ENCODE assay signal across 8 cellular contexts in genomic region chr20:17969276-17969883, GRCh38. TPM values are rescaled to one million over a fixed set of nuclear protein-coding genes. Genes with fewer than 3 reads are reported as not detected.
DNase-seq lines count a peak whose midpoint lies in the region; ATAC-seq and TF ChIP-seq lines count a peak whose summit lies in the region.

No MANE protein-coding gene starts in this region.

- H3K9me3 Mint-ChIP-seq in WTC11 (no peaks in the 10 kb centered on the region), natural killer cell (no peaks in the 10 kb centered on the region)

- H3K4me1 Mint-ChIP-seq in WTC11 = peaks cover 54% of the 10 kb centered on the region
- peaks cover 75 to 83% of the 10 kb centered on the region in 2 donors for H3K4me1 Mint-ChIP-seq in natural killer cell

- intact Hi-C loops in natural killer cell (cut with micrococcal nuclease) = loop anchor here (2.0 to 10.0 kb wide), 7 partner anchors 31 to 1235 kb away; partner anchors contain the start of genes KAT14, PET117, RRBP1 and SEC23B

- H3K27ac Mint-ChIP-seq in WTC11 (peak overlapping the region; percentile 99), natural killer cell (peak overlapping the region; percentile 95 to 98)

- CTCF ChIA-PET in WTC11 (lab: Charles Lee) = no interaction called here

- TF ChIP-seq CTCF in WTC11 (IDR thresholded peaks at IDR 0.05) (no peak), natural killer cell (IDR thresholded peaks at IDR 0.05) (no peak), GM10266 (IDR thresholded peaks at IDR 0.05; ENCODE audit: control insufficient read depth, insufficient read depth, low read depth, missing control alignments) (no peak)

- POLR2A ChIA-PET in WTC11 (lab: Charles Lee) = interaction anchor here (1.3 to 2.2 kb wide), 3 partner anchors 13 to 399 kb away, joined by 3 to 6 read pairs (median 5); partner anchors contain the start of gene DSTN

- H3K4me3 Mint-ChIP-seq in WTC11 (peak overlapping the region; percentile 82), natural killer cell (peak overlapping the region; percentile 98)

- peak; percentile 13 for DNase-seq in DMS153 treated with DMSO at 0.1 percent for 48 hours (lab: John Stamatoyannopoulos, UW; ENCODE audit: unreplicated experiment)
- DNase-seq in DMS153 (lab: John Stamatoyannopoulos, UW) = no peak
- peak; percentile 89 for DNase-seq in KG1 (lab: John Stamatoyannopoulos, UW)
- DNase-seq in WTC11 (ENCODE audit: low spot score) = no peak
- no peak for DNase-seq in natural killer cell
- DNase-seq in GM10266 (ENCODE audit: extremely low spot score) = no peak

- peak; percentile 14 for ATAC-seq in GM21737 (IDR thresholded peaks at IDR 0.05; ENCODE audit: unreplicated experiment)
- peak; percentile 3 for ATAC-seq in WTC11
- ATAC-seq in esophagus mucosa = peak; percentile 21
- peak; percentile 3 to 30 (median 3) for ATAC-seq in natural killer cell

- no peaks in the 10 kb centered on the region for H3K27me3 Mint-ChIP-seq in WTC11 (ENCODE audit: low read depth)
- H3K27me3 Mint-ChIP-seq in natural killer cell (ENCODE audit: low read depth in 2 of 2) = no peaks in the 10 kb centered on the region

- H3K36me3 Mint-ChIP-seq in WTC11 (peaks cover 51% of the 10 kb centered on the region), natural killer cell (no peaks in the 10 kb centered on the region)

TF ChIP-seq in WTC11, 78 proteins besides CTCF, POLR2A, EP300 and RAD21:
- peak; percentile 57; the same call in 1 of the 2 replicates for TF ChIP-seq NFE2L1 (CRISPR knock-in tag; IDR thresholded peaks at IDR 0.05)
- TF ChIP-seq, protein P1, sequence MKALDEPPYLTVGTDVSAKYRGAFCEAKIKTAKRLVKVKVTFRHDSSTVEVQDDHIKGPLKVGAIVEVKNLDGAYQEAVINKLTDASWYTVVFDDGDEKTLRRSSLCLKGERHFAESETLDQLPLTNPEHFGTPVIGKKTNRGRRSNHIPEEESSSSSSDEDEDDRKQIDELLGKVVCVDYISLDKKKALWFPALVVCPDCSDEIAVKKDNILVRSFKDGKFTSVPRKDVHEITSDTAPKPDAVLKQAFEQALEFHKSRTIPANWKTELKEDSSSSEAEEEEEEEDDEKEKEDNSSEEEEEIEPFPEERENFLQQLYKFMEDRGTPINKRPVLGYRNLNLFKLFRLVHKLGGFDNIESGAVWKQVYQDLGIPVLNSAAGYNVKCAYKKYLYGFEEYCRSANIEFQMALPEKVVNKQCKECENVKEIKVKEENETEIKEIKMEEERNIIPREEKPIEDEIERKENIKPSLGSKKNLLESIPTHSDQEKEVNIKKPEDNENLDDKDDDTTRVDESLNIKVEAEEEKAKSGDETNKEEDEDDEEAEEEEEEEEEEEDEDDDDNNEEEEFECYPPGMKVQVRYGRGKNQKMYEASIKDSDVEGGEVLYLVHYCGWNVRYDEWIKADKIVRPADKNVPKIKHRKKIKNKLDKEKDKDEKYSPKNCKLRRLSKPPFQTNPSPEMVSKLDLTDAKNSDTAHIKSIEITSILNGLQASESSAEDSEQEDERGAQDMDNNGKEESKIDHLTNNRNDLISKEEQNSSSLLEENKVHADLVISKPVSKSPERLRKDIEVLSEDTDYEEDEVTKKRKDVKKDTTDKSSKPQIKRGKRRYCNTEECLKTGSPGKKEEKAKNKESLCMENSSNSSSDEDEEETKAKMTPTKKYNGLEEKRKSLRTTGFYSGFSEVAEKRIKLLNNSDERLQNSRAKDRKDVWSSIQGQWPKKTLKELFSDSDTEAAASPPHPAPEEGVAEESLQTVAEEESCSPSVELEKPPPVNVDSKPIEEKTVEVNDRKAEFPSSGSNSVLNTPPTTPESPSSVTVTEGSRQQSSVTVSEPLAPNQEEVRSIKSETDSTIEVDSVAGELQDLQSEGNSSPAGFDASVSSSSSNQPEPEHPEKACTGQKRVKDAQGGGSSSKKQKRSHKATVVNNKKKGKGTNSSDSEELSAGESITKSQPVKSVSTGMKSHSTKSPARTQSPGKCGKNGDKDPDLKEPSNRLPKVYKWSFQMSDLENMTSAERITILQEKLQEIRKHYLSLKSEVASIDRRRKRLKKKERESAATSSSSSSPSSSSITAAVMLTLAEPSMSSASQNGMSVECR (CRISPR knock-in tag; IDR thresholded peaks at IDR 0.05; ENCODE audit: borderline replicate concordance) = 0 out of 2 replicates have a peak, but pooled peaks have one; percentile 17
- TF ChIP-seq, protein P2, sequence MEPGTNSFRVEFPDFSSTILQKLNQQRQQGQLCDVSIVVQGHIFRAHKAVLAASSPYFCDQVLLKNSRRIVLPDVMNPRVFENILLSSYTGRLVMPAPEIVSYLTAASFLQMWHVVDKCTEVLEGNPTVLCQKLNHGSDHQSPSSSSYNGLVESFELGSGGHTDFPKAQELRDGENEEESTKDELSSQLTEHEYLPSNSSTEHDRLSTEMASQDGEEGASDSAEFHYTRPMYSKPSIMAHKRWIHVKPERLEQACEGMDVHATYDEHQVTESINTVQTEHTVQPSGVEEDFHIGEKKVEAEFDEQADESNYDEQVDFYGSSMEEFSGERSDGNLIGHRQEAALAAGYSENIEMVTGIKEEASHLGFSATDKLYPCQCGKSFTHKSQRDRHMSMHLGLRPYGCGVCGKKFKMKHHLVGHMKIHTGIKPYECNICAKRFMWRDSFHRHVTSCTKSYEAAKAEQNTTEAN (CRISPR knock-in tag; IDR thresholded peaks at IDR 0.05) = peak; percentile 3
- no peak for TF ChIP-seq ZNF219 (CRISPR knock-in tag; IDR thresholded peaks at IDR 0.05; ENCODE audit: borderline replicate concordance)
- TF ChIP-seq, protein P3, sequence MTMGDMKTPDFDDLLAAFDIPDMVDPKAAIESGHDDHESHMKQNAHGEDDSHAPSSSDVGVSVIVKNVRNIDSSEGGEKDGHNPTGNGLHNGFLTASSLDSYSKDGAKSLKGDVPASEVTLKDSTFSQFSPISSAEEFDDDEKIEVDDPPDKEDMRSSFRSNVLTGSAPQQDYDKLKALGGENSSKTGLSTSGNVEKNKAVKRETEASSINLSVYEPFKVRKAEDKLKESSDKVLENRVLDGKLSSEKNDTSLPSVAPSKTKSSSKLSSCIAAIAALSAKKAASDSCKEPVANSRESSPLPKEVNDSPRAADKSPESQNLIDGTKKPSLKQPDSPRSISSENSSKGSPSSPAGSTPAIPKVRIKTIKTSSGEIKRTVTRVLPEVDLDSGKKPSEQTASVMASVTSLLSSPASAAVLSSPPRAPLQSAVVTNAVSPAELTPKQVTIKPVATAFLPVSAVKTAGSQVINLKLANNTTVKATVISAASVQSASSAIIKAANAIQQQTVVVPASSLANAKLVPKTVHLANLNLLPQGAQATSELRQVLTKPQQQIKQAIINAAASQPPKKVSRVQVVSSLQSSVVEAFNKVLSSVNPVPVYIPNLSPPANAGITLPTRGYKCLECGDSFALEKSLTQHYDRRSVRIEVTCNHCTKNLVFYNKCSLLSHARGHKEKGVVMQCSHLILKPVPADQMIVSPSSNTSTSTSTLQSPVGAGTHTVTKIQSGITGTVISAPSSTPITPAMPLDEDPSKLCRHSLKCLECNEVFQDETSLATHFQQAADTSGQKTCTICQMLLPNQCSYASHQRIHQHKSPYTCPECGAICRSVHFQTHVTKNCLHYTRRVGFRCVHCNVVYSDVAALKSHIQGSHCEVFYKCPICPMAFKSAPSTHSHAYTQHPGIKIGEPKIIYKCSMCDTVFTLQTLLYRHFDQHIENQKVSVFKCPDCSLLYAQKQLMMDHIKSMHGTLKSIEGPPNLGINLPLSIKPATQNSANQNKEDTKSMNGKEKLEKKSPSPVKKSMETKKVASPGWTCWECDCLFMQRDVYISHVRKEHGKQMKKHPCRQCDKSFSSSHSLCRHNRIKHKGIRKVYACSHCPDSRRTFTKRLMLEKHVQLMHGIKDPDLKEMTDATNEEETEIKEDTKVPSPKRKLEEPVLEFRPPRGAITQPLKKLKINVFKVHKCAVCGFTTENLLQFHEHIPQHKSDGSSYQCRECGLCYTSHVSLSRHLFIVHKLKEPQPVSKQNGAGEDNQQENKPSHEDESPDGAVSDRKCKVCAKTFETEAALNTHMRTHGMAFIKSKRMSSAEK (CRISPR knock-in tag; IDR thresholded peaks at IDR 0.05; ENCODE audit: borderline replicate concordance) = no peak
- TF ChIP-seq NR1H2 (CRISPR knock-in tag; IDR thresholded peaks at IDR 0.05) = no peak
- TF ChIP-seq ATF1 (CRISPR knock-in tag; IDR thresholded peaks at IDR 0.05) = 0 out of 2 replicates have a peak, but pooled peaks have one; percentile 3
- TF ChIP-seq GABPB1 (CRISPR knock-in tag; IDR thresholded peaks at IDR 0.05) = no peak

RNA-seq across cellular contexts. Expression of gene MGME1, which starts 0.6 kb away (rescaled TPM):
- total RNA-seq in WTC11 (2021) (55.0 to 59.2 TPM (median 56.0 TPM) in 3 replicates), esophagus mucosa (12.8 TPM), natural killer cell (10 to 100 TPM; 10.3 to 25.1 (median 13.0) TPM)

RNA-seq across cellular contexts. Expression of gene SNX5, which starts 0.8 kb away (rescaled TPM):
- 172 to 192 TPM (median 173 TPM) in 3 replicates for total RNA-seq in WTC11 (2021)
- total RNA-seq in esophagus mucosa = 63.0 TPM
- 10 to 100 TPM; 62.3 to 85.4 (median 72.1) TPM for total RNA-seq in natural killer cell

Comparison
In these comparisons a context has a peak if more than half of its experiments do, and no peak if none do; other contexts are left out.
1. DNase-seq: peak in DMS153 treated with DMSO at 0.1 percent for 48 hours (single experiment) and KG1 (single experiment); none in DMS153 (single experiment), WTC11 (single experiment), natural killer cell (single experiment) and GM10266 (single experiment).
2. Peak in every context shown above with its lines, with median percentiles within 50 percentile points of each other: ATAC-seq.